Comparison of ENCODE assay signal across 8 cellular contexts in genomic region chr9:101465330-101465915, GRCh38. TPM values are rescaled to one million over a fixed set of nuclear protein-coding genes. Genes with fewer than 3 reads are reported as not detected.
DNase-seq lines count a peak whose midpoint lies in the region; ATAC-seq and TF ChIP-seq lines count a peak whose summit lies in the region.

No MANE protein-coding gene starts in this region.

- POLR2A ChIA-PET in BJ (lab: Charles Lee): interaction anchor here (0.5 kb wide), 1 partner anchor 63 kb away, joined by 17 read pairs; no protein-coding TSS in a partner anchor
- POLR2A ChIA-PET in IMR-90 (lab: Charles Lee; ENCODE audit: unreplicated experiment): no interaction called here

- no peak overlapping the region; the same call in 1 of the 2 replicates for H2BK20ac ChIP-seq in IMR-90 (ENCODE audit: low read depth, low read length)

- no peak overlapping the region for H3K18ac ChIP-seq in IMR-90 (ENCODE audit: low read depth, low read length)

- H3K4me1 ChIP-seq in IMR-90 (ENCODE audit: control insufficient read depth, insufficient read depth, low read length): no peaks in the 10 kb centered on the region
- peaks cover 15% of the 10 kb centered on the region for H3K4me1 ChIP-seq in foreskin keratinocyte
- H3K4me1 ChIP-seq in suprapubic skin: peaks cover 9% of the 10 kb centered on the region

- 0 out of 3 replicates have a peak overlapping the region, but pooled peaks have one; percentile 32 for H2BK15ac ChIP-seq in IMR-90 (ENCODE audit: low read depth, low read length)

- no peak for TF ChIP-seq EP300 in suprapubic skin (IDR thresholded peaks at IDR 0.05)

- H3K56ac ChIP-seq in IMR-90 (ENCODE audit: extremely low read depth, insufficient read depth, low read length): no peak overlapping the region

- H3K9ac ChIP-seq in IMR-90 (ENCODE audit: low read depth, low read length): no peak overlapping the region; the same call in 1 of the 2 replicates

- intact Hi-C loops in IMR-90 (cut with micrococcal nuclease) (loop anchor here (1.0 kb wide), 1 partner anchor 65 kb away; no protein-coding TSS in a partner anchor), sciatic nerve (cut with DNase I) (no loop called here)

- TF ChIP-seq CTCF in BJ (IDR thresholded peaks at IDR 0.05; ENCODE audit: insufficient read depth, low read depth, low read length): peak; percentile 73
- peak; percentile 53 for TF ChIP-seq CTCF in IMR-90 (conservative IDR thresholded peaks at IDR 0.05; ENCODE audit: low read depth, low read length)
- peak; percentile 77 for TF ChIP-seq CTCF in foreskin keratinocyte (conservative IDR thresholded peaks at IDR 0.05)
- TF ChIP-seq CTCF in suprapubic skin (IDR thresholded peaks at IDR 0.05): peak in 1 of 2 donors; percentile 40

- no peak overlapping the region for H3K4ac ChIP-seq in IMR-90 (ENCODE audit: low read depth, low read length)

- H2BK5ac ChIP-seq in IMR-90 (ENCODE audit: low read depth, low read length, poor library complexity, severe bottlenecking): no peak overlapping the region

- no peak overlapping the region for H3K27ac ChIP-seq in IMR-90 (ENCODE audit: insufficient read depth, low read length)
- no peak overlapping the region for H3K27ac ChIP-seq in foreskin keratinocyte
- H3K27ac ChIP-seq in suprapubic skin: no peak overlapping the region

- peak; percentile 49 for TF ChIP-seq RAD21 in IMR-90 (IDR thresholded peaks at IDR 0.05; ENCODE audit: low read length)

- dilution Hi-C loops in IMR-90 (cut with HindIII; ENCODE audit: low sequenced_read_pairs, unreplicated experiment): no loop called here

- no peaks in the 10 kb centered on the region for H4K20me1 ChIP-seq in IMR-90 (ENCODE audit: insufficient read depth, low read length)

- DNase-seq in BJ (ENCODE audit: low read depth) (peak; percentile 46), IMR-90 (peak; percentile 70), SK-MEL-5 (ENCODE audit: low read depth, low spot score) (peak; percentile 84), foreskin keratinocyte (peak; percentile 50 to 76), sciatic nerve (ENCODE audit: low spot score) (no peak), suprapubic skin (ENCODE audit: low spot score in 2 of 2) (no peak)

- ATAC-seq in IMR-90 (ENCODE audit: low read depth) (peak; percentile 48; the same call in 1 of the 2 replicates), foreskin keratinocyte (peak; percentile 70), sciatic nerve (peak; percentile 57), HG03457 (IDR thresholded peaks at IDR 0.05; ENCODE audit: unreplicated experiment) (no peak), GM21619 (IDR thresholded peaks at IDR 0.05; ENCODE audit: unreplicated experiment) (no peak)

- no peak overlapping the region for H2AK5ac ChIP-seq in IMR-90 (ENCODE audit: low read depth, low read length)

- H3K4me2 ChIP-seq in IMR-90 (ENCODE audit: low read depth, low read length): no peak overlapping the region

- H3K27me3 ChIP-seq in BJ (ENCODE audit: control insufficient read depth, insufficient read depth, low read length) (no peaks in the 10 kb centered on the region), IMR-90 (ENCODE audit: control insufficient read depth, insufficient read depth, low read length) (no peaks in the 10 kb centered on the region), foreskin keratinocyte (no peaks in the 10 kb centered on the region), suprapubic skin (no peaks in the 10 kb centered on the region)

- H3K9me3 ChIP-seq in IMR-90 (ENCODE audit: control insufficient read depth, insufficient read depth, low read length) (no peaks in the 10 kb centered on the region), suprapubic skin (no peaks in the 10 kb centered on the region)

- in situ Hi-C loops in IMR-90 (cut with MboI; ENCODE audit: low sequenced_read_pairs): no loop called here
- in situ Hi-C loops in SK-MEL-5 (cut with HindIII; ENCODE audit: low pct_unique_long_range_greater_than_20kb, low sequenced_read_pairs): no loop called here

- H2BK120ac ChIP-seq in IMR-90 (ENCODE audit: low read depth, low read length): 0 out of 2 replicates have a peak overlapping the region, but pooled peaks have one; percentile 2

- H3K9me1 ChIP-seq in IMR-90 (ENCODE audit: insufficient read depth, low read length): no peaks in the 10 kb centered on the region; the same call in 1 of the 2 replicates

- CTCF ChIA-PET in BJ (lab: Yijun Ruan, JAX): interaction anchor here (0.6 to 24.3 kb wide), 7 partner anchors 10 to 91 kb away, joined by 3 to 490 read pairs (median 3); partner anchors contain the start of gene RNF20
- CTCF ChIA-PET in IMR-90 (lab: Yijun Ruan, JAX): interaction anchor here (0.6 to 2.2 kb wide), 5 partner anchors 11 to 65 kb away, joined by 3 to 6 read pairs (median 4); no protein-coding TSS in a partner anchor

- H4K5ac ChIP-seq in IMR-90 (ENCODE audit: low read depth, low read length): no peak overlapping the region

- TF ChIP-seq POLR2A in IMR-90 (IDR thresholded peaks at IDR 0.05; ENCODE audit: low read depth, low read length): no peak
- no peak for TF ChIP-seq POLR2A in suprapubic skin (IDR thresholded peaks at IDR 0.05)

- H3K79me1 ChIP-seq in IMR-90 (ENCODE audit: low read depth in 1 of 2, low read length in 2 of 2): no peaks in the 10 kb centered on the region

- no peaks in the 10 kb centered on the region for H3K36me3 ChIP-seq in BJ (ENCODE audit: control insufficient read depth, insufficient read depth, low read length)
- no peaks in the 10 kb centered on the region for H3K36me3 ChIP-seq in IMR-90 (ENCODE audit: control insufficient read depth, insufficient read depth, low read length)
- no peaks in the 10 kb centered on the region for H3K36me3 ChIP-seq in suprapubic skin

- WGBS in IMR-90 (ENCODE audit: extremely low coverage in 2 of 2, insufficient read length in 1 of 2), 2 experiments: no CpG with 5 or more reads among the region's 6 CpGs
- 23% methylated on average over 6 of the region's 6 CpGs for WGBS in suprapubic skin

- BruUV-seq in IMR-90 (replicated peaks; lab: Mats Ljungman, UMichigan): no TSS peak

- peak overlapping the region; percentile 0 for H2AFZ ChIP-seq in IMR-90 (replicated peaks; ENCODE audit: low read length, poor library complexity)

- H3K4me3 ChIP-seq in BJ (ENCODE audit: low read depth, low read length) (no peak overlapping the region), IMR-90 (ENCODE audit: insufficient read depth, low read depth, low read length) (no peak overlapping the region), suprapubic skin (no peak overlapping the region)

- no peak overlapping the region for H4K91ac ChIP-seq in IMR-90 (ENCODE audit: insufficient read depth, low read depth, low read length)

- no peak overlapping the region for H3K14ac ChIP-seq in IMR-90 (replicated peaks; ENCODE audit: low read depth, low read length)

- H2AK9ac ChIP-seq in IMR-90 (replicated peaks; ENCODE audit: low read depth, low read length, poor library complexity): no peak overlapping the region

- H3K23ac ChIP-seq in IMR-90 (ENCODE audit: low read depth, low read length): no peak overlapping the region

- no peak overlapping the region for H4K8ac ChIP-seq in IMR-90 (ENCODE audit: low read depth in 2 of 2, low read length in 2 of 2)

TF ChIP-seq in IMR-90, 13 proteins besides CTCF, POLR2A, EP300 and RAD21:
- TF ChIP-seq SMC3 (IDR thresholded peaks at IDR 0.05; ENCODE audit: low read depth, low read length) (peak; percentile 36), CEBPB (IDR thresholded peaks at IDR 0.05; ENCODE audit: low read depth, low read length) (peak; percentile 66), MAZ (IDR thresholded peaks at IDR 0.05; ENCODE audit: borderline replicate concordance, low read depth, low read length) (no peak)

RNA-seq across cellular contexts. Expression of gene ALDOB, which starts 29.8 kb away (rescaled TPM):
- not detected in 2 replicates for polyA plus RNA-seq in BJ (2011; rRNA removed)
- polyA minus RNA-seq in BJ (2011; rRNA and poly(A)+ RNA removed): not detected in 2 replicates
- not detected in 2 replicates for total RNA-seq in IMR-90 (2012; rRNA removed)
- not detected in 2 replicates for polyA plus RNA-seq in IMR-90 (2012; rRNA removed)
- polyA plus RNA-seq in IMR-90 (2012; cell fraction: cytosol; rRNA removed): not detected in 2 replicates
- not detected in 2 replicates for polyA plus RNA-seq in IMR-90 (2012; cell fraction: nucleus; rRNA removed; ENCODE audit: low replicate concordance)
- total RNA-seq in SK-MEL-5 (2014; rRNA removed; shearing (Covaris generic)): not detected in 2 replicates
- not detected in 2 replicates for polyA plus RNA-seq in SK-MEL-5 (2015; cell fraction: cytosol; rRNA removed)
- polyA plus RNA-seq in SK-MEL-5 (2015; cell fraction: nucleus; rRNA removed): not detected in 2 replicates
- not detected in 2 replicates for total RNA-seq in foreskin keratinocyte
- not detected in 2 replicates for polyA plus RNA-seq in foreskin keratinocyte
- not detected for total RNA-seq in sciatic nerve
- total RNA-seq in suprapubic skin: 10 to 100 TPM in 1 of 4 donors, 1 to 10 TPM in 3; 1.1 to 43.3 (median 2.0) TPM

Comparison
In these comparisons a context has a peak if more than half of its experiments do, and no peak if none do; other contexts are left out.
1. DNase-seq: peak in BJ (single experiment), IMR-90 (single experiment), SK-MEL-5 (single experiment) and foreskin keratinocyte (2 of 2); none in sciatic nerve (single experiment) and suprapubic skin (0 of 2).
2. ATAC-seq: peak in IMR-90 (single experiment), foreskin keratinocyte (single experiment) and sciatic nerve (single experiment); none in HG03457 (single experiment) and GM21619 (single experiment).